9 cellular contexts compared by ENCODE assay signal in genomic region chr11:113974741-113975470, GRCh38. TPM values are rescaled to one million over a fixed set of nuclear protein-coding genes. Genes with fewer than 3 reads are reported as not detected.
A peak's percentile ranks its signal among the peaks of the same experiment; 100 is the strongest.
DNase-seq lines count a peak whose midpoint lies in the region; ATAC-seq and TF ChIP-seq lines count a peak whose summit lies in the region.
"Had no signal": no experiment of that assay in that cellular context is flagged by ENCODE, and none has a peak within 500 bp of the region (broad histone marks: within the 10 kb centered on the region; RNA-seq: fewer than 3 reads in every experiment).

TSS of gene HTR3A (plus strand) at chr11:113975108. CDS start at chr11:113975326, 218 bp downstream.

- no peaks in the 10 kb centered on the region for H3K9me3 ChIP-seq in psoas muscle

- H3K36me3 ChIP-seq in psoas muscle (ENCODE audit: insufficient read depth in 1 of 2, low read depth in 1 of 2), result no peaks in the 10 kb centered on the region

- no peak within 1 kb of the TSS for H3K4me3 ChIP-seq in fibroblast of villous mesenchyme (ENCODE audit: low read depth, low read length)
- no peak within 1 kb of the TSS for H3K4me3 ChIP-seq in psoas muscle

- peak; percentile 73 for DNase-seq in HT-29 (ENCODE audit: low spot score)
- DNase-seq in NCI-H524 (lab: John Stamatoyannopoulos, UW), result peak; percentile 89 to 95
- DNase-seq in fibroblast of villous mesenchyme (ENCODE audit: low read depth), result peak; percentile 29
- DNase-seq in psoas muscle, result peak; percentile 30 to 73
- no peak for DNase-seq in Kasumi-1 (lab: John Stamatoyannopoulos, UW)
- no peak for DNase-seq in GM20000 (ENCODE audit: low spot score)
- DNase-seq in stimulated activated CD4-positive, alpha-beta T cell treated with anti-CD3 and anti-CD28 coated beads, Interleukin-2, amount 100 ng/mL, for 48 hours, result no peak

- H3K27me3 ChIP-seq in psoas muscle (ENCODE audit: insufficient read depth in 3 of 3, low read length in 2 of 3), result peaks cover 0 to 6% (median 6%) of the 10 kb centered on the region in 3 donors

- no peak for TF ChIP-seq CTCF in fibroblast of villous mesenchyme (IDR thresholded peaks at IDR 0.05; ENCODE audit: insufficient read depth, low read depth, low read length)
- TF ChIP-seq CTCF in psoas muscle (IDR thresholded peaks at IDR 0.05), result no peak
- TF ChIP-seq CTCF in GM20000 (IDR thresholded peaks at IDR 0.05; ENCODE audit: extremely low read depth, missing control alignments), result no peak

- peak; percentile 66 to 90 (median 86) for ATAC-seq in psoas muscle
- ATAC-seq in HG03025 (IDR thresholded peaks at IDR 0.05; ENCODE audit: low FRiP score, unreplicated experiment), result no peak

- H3K4me1 ChIP-seq in psoas muscle, result peaks cover 8% of the 10 kb centered on the region
- H3K4me1 ChIP-seq: parathyroid adenoma had no signal

- intact Hi-C loops in psoas muscle (cut with DNase I), result loop anchor here in 1 of 2 donors (5.0 kb wide), 1 partner anchor 78 kb away; no protein-coding TSS in a partner anchor

- 15 to 16% (median 16%) methylated on average over 11 to 12 of the region's 12 CpGs for WGBS in psoas muscle, 3 donors

- H3K27ac ChIP-seq in psoas muscle, result no peak within 1 kb of the TSS
- H3K27ac ChIP-seq: parathyroid adenoma had no signal

RNA-seq across cellular contexts. Expression of gene HTR3A, which starts in this region (rescaled TPM):
- total RNA-seq in HT-29 (2014; rRNA removed; shearing (Covaris generic)), result not detected in 2 replicates
- total RNA-seq in fibroblast of villous mesenchyme, result not detected in 2 replicates
- total RNA-seq in psoas muscle, result not detected
- 1 to 10 TPM in 1 of 3 donors, under 1 TPM in 1, not detected in 1; 0.03 to 1.4 TPM for polyA plus RNA-seq in psoas muscle

Comparison
In these comparisons a context has a peak if more than half of its experiments do, and no peak if none do; other contexts are left out.
1. Peak in DNase-seq in HT-29; RNA of the gene not detected or under 1 TPM.
2. Peak in DNase-seq in fibroblast of villous mesenchyme; RNA of the gene not detected or under 1 TPM.
3. DNase-seq: peak in NCI-H524 (2 of 2) and psoas muscle (2 of 2); none in Kasumi-1 (0 of 2), GM20000 (single experiment) and stimulated activated CD4-positive, alpha-beta T cell treated with anti-CD3 and anti-CD28 coated beads, Interleukin-2, amount 100 ng/mL, for 48 hours (0 of 2).